In the genomic region with DNA sequence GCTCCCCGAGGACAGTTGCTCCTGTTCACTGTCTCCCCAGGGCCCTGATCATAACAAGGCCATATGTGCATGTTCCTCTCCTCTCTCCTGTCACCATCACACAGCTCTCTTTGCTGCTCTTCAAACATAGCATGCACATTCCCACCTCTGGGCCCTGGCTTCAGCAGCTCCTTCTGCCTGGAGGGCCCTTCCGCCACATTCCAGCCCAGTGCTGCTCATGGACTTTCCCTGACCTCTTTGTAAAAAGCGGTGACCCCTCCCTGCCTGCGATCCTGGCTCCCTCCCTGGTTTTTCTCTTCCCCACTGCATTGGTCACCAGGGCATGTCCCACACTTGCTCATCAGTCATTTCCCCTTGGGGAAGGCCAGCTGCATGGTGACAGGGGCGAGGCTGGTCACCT, we compare ENCODE assay signal across 11 cellular contexts.
"Had no signal": no experiment of that assay in that cellular context is flagged by ENCODE, and none has a peak within 500 bp of the region (broad histone marks: within the 10 kb centered on the region; RNA-seq: fewer than 3 reads in every experiment).

No MANE protein-coding gene starts in this region.

- H3K36me3 ChIP-seq: tibial nerve had no signal

- FAIRE-seq: endometrium, islet of Langerhans had no signal

- H3K4me1 ChIP-seq: body of pancreas, tibial nerve had no signal

- H3K27me3 ChIP-seq: body of pancreas, tibial nerve had no signal

- H3K4me3 ChIP-seq: body of pancreas, smooth muscle cell, tibial nerve had no signal

- DNase-seq: activated CD4-positive, alpha-beta T cell treated with anti-CD3 and anti-CD28 coated beads, Interleukin-2, amount 10 ng/mL, durations not matched to agents 7 days and 5 days; activated CD4-positive, CD25-positive, alpha-beta regulatory T cell; activated effector memory CD4-positive, alpha-beta T cell treated with Interleukin-2 at 50 U/mL for 16 hours; amniotic stem cell; body of pancreas; dermis blood vessel endothelial cell; mesendoderm had no signal

- H3K4me2 ChIP-seq: smooth muscle cell had no signal

- H3K9me3 ChIP-seq: body of pancreas, tibial nerve had no signal

- H3K27ac ChIP-seq: body of pancreas, tibial nerve had no signal
